ENCODE assay signal across 8 cellular contexts in the genomic region with DNA sequence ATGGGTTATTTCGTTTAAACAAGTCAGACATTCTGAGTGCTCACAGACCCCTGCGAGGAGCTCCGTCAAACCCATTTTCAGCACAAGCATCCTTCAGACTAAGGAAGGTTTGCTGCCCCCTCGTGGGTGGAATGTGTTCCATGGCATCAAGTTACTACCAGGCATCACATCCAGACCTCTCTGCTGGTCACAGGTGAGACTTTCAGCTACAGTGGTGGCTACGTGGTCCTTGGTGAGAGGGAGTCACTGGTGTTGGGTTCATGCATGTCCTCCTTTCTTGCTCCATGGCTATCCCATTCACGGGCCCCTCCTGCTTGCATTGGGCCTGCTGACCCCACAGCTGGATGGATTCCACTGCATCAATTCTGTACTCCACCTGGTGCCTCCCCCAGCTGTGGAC. TPM values are rescaled to one million over a fixed set of nuclear protein-coding genes. Genes with fewer than 3 reads are reported as not detected.
DNase-seq lines count a peak whose midpoint lies in the region.

No MANE protein-coding gene starts in this region.

- DNase-seq in NCI-H524 (lab: John Stamatoyannopoulos, UW) (peak; percentile 42 to 57), NCI-H524 treated with DMSO at 0.1 percent for 48 hours (lab: John Stamatoyannopoulos, UW) (no peak), NCI-H2196 treated with DMSO at 0.1 percent for 48 hours (lab: John Stamatoyannopoulos, UW; ENCODE audit: unreplicated experiment) (peak; percentile 18), dermis microvascular lymphatic vessel endothelial cell (ENCODE audit: low read depth in 2 of 2) (peak; percentile 23 to 71), lung microvascular endothelial cell (ENCODE audit: low read depth in 2 of 2) (peak; percentile 70 to 77), NCI-H128 (lab: John Stamatoyannopoulos, UW; ENCODE audit: unreplicated experiment) (no peak)
- peak; percentile 88 for DNase-seq in activated CD4-positive, alpha-beta T cell treated with anti-CD3 and anti-CD28 coated beads for 48 hours
- DNase-seq in stimulated activated CD8-positive, alpha-beta memory T cell treated with anti-CD3 and anti-CD28 coated beads, Interleukin-15, amount 100 ng/mL, for 24 hours (ENCODE audit: low read depth), result peak; percentile 37

RNA-seq across cellular contexts. Expression of gene LILRB5, which starts 9.1 kb away (rescaled TPM):
- not detected in 2 replicates for total RNA-seq in dermis microvascular lymphatic vessel endothelial cell
- total RNA-seq in lung microvascular endothelial cell, result not detected in 2 replicates

RNA-seq across cellular contexts. Expression of gene LILRB2, which starts 14.8 kb away (rescaled TPM):
- not detected in 2 replicates for total RNA-seq in dermis microvascular lymphatic vessel endothelial cell
- not detected in 2 replicates for total RNA-seq in lung microvascular endothelial cell

RNA-seq across cellular contexts. Expression of gene LILRA6, which starts 23.5 kb away (rescaled TPM):
- total RNA-seq in dermis microvascular lymphatic vessel endothelial cell (not detected in 2 replicates), lung microvascular endothelial cell (not detected in 2 replicates)

RNA-seq across cellular contexts. Expression of gene LILRB3, which starts 43.3 kb away (rescaled TPM):
- not detected in 2 replicates for total RNA-seq in dermis microvascular lymphatic vessel endothelial cell
- total RNA-seq in lung microvascular endothelial cell, result not detected in 2 replicates

RNA-seq across cellular contexts. Expression of gene LILRA5, which starts 46.8 kb away (rescaled TPM):
- total RNA-seq in dermis microvascular lymphatic vessel endothelial cell, result not detected in 2 replicates
- total RNA-seq in lung microvascular endothelial cell, result not detected in 2 replicates

Comparison
In these comparisons a context has a peak if more than half of its experiments do, and no peak if none do; other contexts are left out.
1. DNase-seq: peak in NCI-H524 (2 of 2), NCI-H2196 treated with DMSO at 0.1 percent for 48 hours (single experiment), activated CD4-positive, alpha-beta T cell treated with anti-CD3 and anti-CD28 coated beads for 48 hours (single experiment), dermis microvascular lymphatic vessel endothelial cell (2 of 2), lung microvascular endothelial cell (2 of 2) and stimulated activated CD8-positive, alpha-beta memory T cell treated with anti-CD3 and anti-CD28 coated beads, Interleukin-15, amount 100 ng/mL, for 24 hours (single experiment); none in NCI-H524 treated with DMSO at 0.1 percent for 48 hours (single experiment) and NCI-H128 (single experiment).